In the genomic region with DNA sequence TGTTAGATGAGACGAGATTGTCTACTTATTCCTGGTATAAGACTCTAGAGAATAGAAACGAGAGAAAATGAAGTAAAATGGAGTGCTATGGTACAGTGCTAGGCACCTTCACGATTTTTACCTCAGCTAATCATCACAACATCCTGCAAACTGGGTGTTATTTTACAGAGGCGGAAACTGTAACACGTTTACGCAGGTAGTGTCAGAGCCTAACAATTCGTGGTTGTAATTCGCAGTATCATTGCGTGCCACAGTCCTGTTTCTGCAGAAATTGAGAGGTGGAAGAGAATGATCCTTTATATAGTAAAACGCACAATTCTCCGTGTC, we compare ENCODE assay signal across 1 cellular context.
TF ChIP-seq lines count a peak whose summit lies in the region.

No MANE protein-coding gene starts in this region.

TF ChIP-seq in H1, 55 proteins besides CTCF, POLR2A, EP300 and RAD21 (continued from another document):
- TF ChIP-seq, protein P1, sequence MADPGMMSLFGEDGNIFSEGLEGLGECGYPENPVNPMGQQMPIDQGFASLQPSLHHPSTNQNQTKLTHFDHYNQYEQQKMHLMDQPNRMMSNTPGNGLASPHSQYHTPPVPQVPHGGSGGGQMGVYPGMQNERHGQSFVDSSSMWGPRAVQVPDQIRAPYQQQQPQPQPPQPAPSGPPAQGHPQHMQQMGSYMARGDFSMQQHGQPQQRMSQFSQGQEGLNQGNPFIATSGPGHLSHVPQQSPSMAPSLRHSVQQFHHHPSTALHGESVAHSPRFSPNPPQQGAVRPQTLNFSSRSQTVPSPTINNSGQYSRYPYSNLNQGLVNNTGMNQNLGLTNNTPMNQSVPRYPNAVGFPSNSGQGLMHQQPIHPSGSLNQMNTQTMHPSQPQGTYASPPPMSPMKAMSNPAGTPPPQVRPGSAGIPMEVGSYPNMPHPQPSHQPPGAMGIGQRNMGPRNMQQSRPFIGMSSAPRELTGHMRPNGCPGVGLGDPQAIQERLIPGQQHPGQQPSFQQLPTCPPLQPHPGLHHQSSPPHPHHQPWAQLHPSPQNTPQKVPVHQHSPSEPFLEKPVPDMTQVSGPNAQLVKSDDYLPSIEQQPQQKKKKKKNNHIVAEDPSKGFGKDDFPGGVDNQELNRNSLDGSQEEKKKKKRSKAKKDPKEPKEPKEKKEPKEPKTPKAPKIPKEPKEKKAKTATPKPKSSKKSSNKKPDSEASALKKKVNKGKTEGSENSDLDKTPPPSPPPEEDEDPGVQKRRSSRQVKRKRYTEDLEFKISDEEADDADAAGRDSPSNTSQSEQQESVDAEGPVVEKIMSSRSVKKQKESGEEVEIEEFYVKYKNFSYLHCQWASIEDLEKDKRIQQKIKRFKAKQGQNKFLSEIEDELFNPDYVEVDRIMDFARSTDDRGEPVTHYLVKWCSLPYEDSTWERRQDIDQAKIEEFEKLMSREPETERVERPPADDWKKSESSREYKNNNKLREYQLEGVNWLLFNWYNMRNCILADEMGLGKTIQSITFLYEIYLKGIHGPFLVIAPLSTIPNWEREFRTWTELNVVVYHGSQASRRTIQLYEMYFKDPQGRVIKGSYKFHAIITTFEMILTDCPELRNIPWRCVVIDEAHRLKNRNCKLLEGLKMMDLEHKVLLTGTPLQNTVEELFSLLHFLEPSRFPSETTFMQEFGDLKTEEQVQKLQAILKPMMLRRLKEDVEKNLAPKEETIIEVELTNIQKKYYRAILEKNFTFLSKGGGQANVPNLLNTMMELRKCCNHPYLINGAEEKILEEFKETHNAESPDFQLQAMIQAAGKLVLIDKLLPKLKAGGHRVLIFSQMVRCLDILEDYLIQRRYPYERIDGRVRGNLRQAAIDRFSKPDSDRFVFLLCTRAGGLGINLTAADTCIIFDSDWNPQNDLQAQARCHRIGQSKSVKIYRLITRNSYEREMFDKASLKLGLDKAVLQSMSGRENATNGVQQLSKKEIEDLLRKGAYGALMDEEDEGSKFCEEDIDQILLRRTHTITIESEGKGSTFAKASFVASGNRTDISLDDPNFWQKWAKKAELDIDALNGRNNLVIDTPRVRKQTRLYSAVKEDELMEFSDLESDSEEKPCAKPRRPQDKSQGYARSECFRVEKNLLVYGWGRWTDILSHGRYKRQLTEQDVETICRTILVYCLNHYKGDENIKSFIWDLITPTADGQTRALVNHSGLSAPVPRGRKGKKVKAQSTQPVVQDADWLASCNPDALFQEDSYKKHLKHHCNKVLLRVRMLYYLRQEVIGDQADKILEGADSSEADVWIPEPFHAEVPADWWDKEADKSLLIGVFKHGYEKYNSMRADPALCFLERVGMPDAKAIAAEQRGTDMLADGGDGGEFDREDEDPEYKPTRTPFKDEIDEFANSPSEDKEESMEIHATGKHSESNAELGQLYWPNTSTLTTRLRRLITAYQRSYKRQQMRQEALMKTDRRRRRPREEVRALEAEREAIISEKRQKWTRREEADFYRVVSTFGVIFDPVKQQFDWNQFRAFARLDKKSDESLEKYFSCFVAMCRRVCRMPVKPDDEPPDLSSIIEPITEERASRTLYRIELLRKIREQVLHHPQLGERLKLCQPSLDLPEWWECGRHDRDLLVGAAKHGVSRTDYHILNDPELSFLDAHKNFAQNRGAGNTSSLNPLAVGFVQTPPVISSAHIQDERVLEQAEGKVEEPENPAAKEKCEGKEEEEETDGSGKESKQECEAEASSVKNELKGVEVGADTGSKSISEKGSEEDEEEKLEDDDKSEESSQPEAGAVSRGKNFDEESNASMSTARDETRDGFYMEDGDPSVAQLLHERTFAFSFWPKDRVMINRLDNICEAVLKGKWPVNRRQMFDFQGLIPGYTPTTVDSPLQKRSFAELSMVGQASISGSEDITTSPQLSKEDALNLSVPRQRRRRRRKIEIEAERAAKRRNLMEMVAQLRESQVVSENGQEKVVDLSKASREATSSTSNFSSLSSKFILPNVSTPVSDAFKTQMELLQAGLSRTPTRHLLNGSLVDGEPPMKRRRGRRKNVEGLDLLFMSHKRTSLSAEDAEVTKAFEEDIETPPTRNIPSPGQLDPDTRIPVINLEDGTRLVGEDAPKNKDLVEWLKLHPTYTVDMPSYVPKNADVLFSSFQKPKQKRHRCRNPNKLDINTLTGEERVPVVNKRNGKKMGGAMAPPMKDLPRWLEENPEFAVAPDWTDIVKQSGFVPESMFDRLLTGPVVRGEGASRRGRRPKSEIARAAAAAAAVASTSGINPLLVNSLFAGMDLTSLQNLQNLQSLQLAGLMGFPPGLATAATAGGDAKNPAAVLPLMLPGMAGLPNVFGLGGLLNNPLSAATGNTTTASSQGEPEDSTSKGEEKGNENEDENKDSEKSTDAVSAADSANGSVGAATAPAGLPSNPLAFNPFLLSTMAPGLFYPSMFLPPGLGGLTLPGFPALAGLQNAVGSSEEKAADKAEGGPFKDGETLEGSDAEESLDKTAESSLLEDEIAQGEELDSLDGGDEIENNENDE (IDR thresholded peaks at IDR 0.05; ENCODE audit: insufficient replicate concordance, low read length), result no peak
